Comparison of ENCODE assay signal across 11 cellular contexts in genomic region chr10:57692255-57692980, GRCh38.
A peak's percentile ranks its signal among the peaks of the same experiment; 100 is the strongest.
DNase-seq lines count a peak whose midpoint lies in the region; ATAC-seq and TF ChIP-seq lines count a peak whose summit lies in the region.
"Had no signal": no experiment of that assay in that cellular context is flagged by ENCODE, and none has a peak within 500 bp of the region (broad histone marks: within the 10 kb centered on the region; RNA-seq: fewer than 3 reads in every experiment).

No MANE protein-coding gene starts in this region.

- H3K27ac Mint-ChIP-seq in WTC11 = no peak overlapping the region

- intact Hi-C loops in tibial artery (cut with DNase I; ENCODE audit: low total_unique reads) = no loop called here

- no peak overlapping the region for H3K4me3 Mint-ChIP-seq in WTC11

- peaks cover 0 to 50% (median 13%) of the 10 kb centered on the region in 4 donors for H3K4me1 ChIP-seq in tibial artery

- H3K36me3 ChIP-seq in tibial artery = no peaks in the 10 kb centered on the region
- H3K36me3 ChIP-seq: heart left ventricle had no signal

- peak; percentile 90 for DNase-seq in HCEC 1CT
- DNase-seq in WTC11 (ENCODE audit: low spot score) = no peak
- DNase-seq in foreskin melanocyte = peak; percentile 93
- DNase-seq in tibial artery = no peak
- DNase-seq in COR-L47 (lab: John Stamatoyannopoulos, UW) = no peak
- DNase-seq: activated T-cell treated with anti-CD3 and anti-CD28 coated beads for 4 hours, caudate nucleus, heart left ventricle, NCI-H1694 had no signal

- no peaks in the 10 kb centered on the region for H3K9me3 ChIP-seq in tibial artery
- H3K9me3 ChIP-seq: heart left ventricle had no signal

- POLR2A ChIA-PET in WTC11 (lab: Charles Lee) = no interaction called here

- TF ChIP-seq CTCF in WTC11 (IDR thresholded peaks at IDR 0.05) (no peak), tibial artery (IDR thresholded peaks at IDR 0.05) (no peak)

- ATAC-seq in WTC11 (peak; percentile 69), GM21390 (IDR thresholded peaks at IDR 0.05; ENCODE audit: unreplicated experiment) (no peak), HG03354 (IDR thresholded peaks at IDR 0.05; ENCODE audit: poor library complexity, severe bottlenecking, unreplicated experiment) (no peak)

- CTCF ChIA-PET in WTC11 (lab: Charles Lee) = no interaction called here

- peaks cover 4% of the 10 kb centered on the region; the same call in 1 of the 2 replicates for H3K4me1 Mint-ChIP-seq in WTC11

- H3K9me3 Mint-ChIP-seq in WTC11 = no peaks in the 10 kb centered on the region

- H3K27me3 ChIP-seq in tibial artery = no peaks in the 10 kb centered on the region
- H3K27me3 ChIP-seq: heart left ventricle had no signal

- no peaks in the 10 kb centered on the region for H3K36me3 Mint-ChIP-seq in WTC11

- no peak overlapping the region for H3K4me3 ChIP-seq in tibial artery
- H3K4me3 ChIP-seq: heart left ventricle had no signal

- H3K27me3 Mint-ChIP-seq in WTC11 (ENCODE audit: low read depth) = no peaks in the 10 kb centered on the region; the same call in 1 of the 2 replicates

- H3K27ac ChIP-seq in tibial artery = peak overlapping the region; percentile 6 to 50
- H3K27ac ChIP-seq: heart left ventricle had no signal

TF ChIP-seq in WTC11, 78 proteins besides CTCF, POLR2A, EP300 and RAD21:
- TF ChIP-seq GRHL2 (CRISPR knock-in tag; IDR thresholded peaks at IDR 0.05; ENCODE audit: insufficient replicate concordance, severe bottlenecking) = no peak
- no peak for TF ChIP-seq ARID4B (CRISPR knock-in tag; IDR thresholded peaks at IDR 0.05; ENCODE audit: borderline replicate concordance)
- TF ChIP-seq STAT6 (CRISPR knock-in tag; conservative IDR thresholded peaks at IDR 0.05; ENCODE audit: low read depth) = no peak
- no peak for TF ChIP-seq SMAD4 (CRISPR knock-in tag; IDR thresholded peaks at IDR 0.05)
- no peak for TF ChIP-seq ZNF532 (CRISPR knock-in tag; IDR thresholded peaks at IDR 0.05; ENCODE audit: borderline replicate concordance)
- no peak for TF ChIP-seq TEAD4 (CRISPR knock-in tag; IDR thresholded peaks at IDR 0.05)
- TF ChIP-seq HMGA2 (CRISPR knock-in tag; IDR thresholded peaks at IDR 0.05) = no peak

Comparison
In these comparisons a context has a peak if more than half of its experiments do, and no peak if none do; other contexts are left out.
1. DNase-seq: peak in HCEC 1CT (single experiment) and foreskin melanocyte (single experiment); none in WTC11 (single experiment), tibial artery (0 of 2) and COR-L47 (single experiment).